In genomic region chr4:7828011-7828720, GRCh38 we compare ENCODE assay signal across 8 cellular contexts.
DNase-seq lines count a peak whose midpoint lies in the region; ATAC-seq and TF ChIP-seq lines count a peak whose summit lies in the region.

No MANE protein-coding gene starts in this region.

- 33% methylated on average over 13 of the region's 13 CpGs for WGBS in suprapubic skin

- H3K9me3 ChIP-seq in CD4-positive, alpha-beta memory T cell (ENCODE audit: control insufficient read depth in 1 of 2, low read length in 2 of 2), result no peaks in the 10 kb centered on the region
- H3K9me3 ChIP-seq in suprapubic skin, result no peaks in the 10 kb centered on the region

- H3K36me3 ChIP-seq in CD4-positive, alpha-beta memory T cell (ENCODE audit: insufficient read depth, low read length), result no peaks in the 10 kb centered on the region
- H3K36me3 ChIP-seq in suprapubic skin, result no peaks in the 10 kb centered on the region

- TF ChIP-seq CTCF in NB4 (IDR thresholded peaks at IDR 0.05; ENCODE audit: low read depth, low read length) (no peak), endothelial cell (IDR thresholded peaks at IDR 0.05; ENCODE audit: unreplicated experiment) (no peak), suprapubic skin (IDR thresholded peaks at IDR 0.05) (no peak)

- intact Hi-C loops in CD4-positive, alpha-beta memory T cell (cut with micrococcal nuclease), result loop anchor here (1.0 to 2.0 kb wide), 2 partner anchors 23 to 27 kb away; no protein-coding TSS in a partner anchor

- no peaks in the 10 kb centered on the region for H3K27me3 Mint-ChIP-seq in CD4-positive, alpha-beta memory T cell
- no peaks in the 10 kb centered on the region for H3K27me3 Mint-ChIP-seq in activated CD8-positive, alpha-beta T cell treated with anti-CD3 and anti-CD28 coated beads, Interleukin-2, amount 10 ng/mL, durations not matched to agents 7 days and 5 days (ENCODE audit: low read depth)
- H3K27me3 Mint-ChIP-seq in endothelial cell (ENCODE audit: unreplicated experiment), result peaks cover 4% of the 10 kb centered on the region
- H3K27me3 Mint-ChIP-seq in natural killer cell treated with Interleukin-12 subunit alpha and Interleukin-12 subunit beta and Interleukin-15 and Interleukin-18, amount 100 ng/mL, for 72 hours, result peaks cover 0 to 24% of the 10 kb centered on the region in 2 donors

- H3K4me1 ChIP-seq in CD4-positive, alpha-beta memory T cell (ENCODE audit: insufficient read depth, low read length), result peaks cover 53% of the 10 kb centered on the region
- peaks cover 32% of the 10 kb centered on the region for H3K4me1 ChIP-seq in suprapubic skin

- H3K4me3 Mint-ChIP-seq in CD4-positive, alpha-beta memory T cell, result peak overlapping the region; percentile 5 to 86 (median 77)
- peak overlapping the region; percentile 49 for H3K4me3 Mint-ChIP-seq in activated CD8-positive, alpha-beta T cell treated with anti-CD3 and anti-CD28 coated beads, Interleukin-2, amount 10 ng/mL, durations not matched to agents 7 days and 5 days
- no peak overlapping the region for H3K4me3 Mint-ChIP-seq in endothelial cell (ENCODE audit: unreplicated experiment)
- peak overlapping the region; percentile 66 for H3K4me3 Mint-ChIP-seq in natural killer cell treated with Interleukin-12 subunit alpha and Interleukin-12 subunit beta and Interleukin-15 and Interleukin-18, amount 100 ng/mL, for 72 hours

- H3K36me3 Mint-ChIP-seq in CD4-positive, alpha-beta memory T cell, result peaks cover 19 to 25% of the 10 kb centered on the region in 2 donors
- H3K36me3 Mint-ChIP-seq in activated CD8-positive, alpha-beta T cell treated with anti-CD3 and anti-CD28 coated beads, Interleukin-2, amount 10 ng/mL, durations not matched to agents 7 days and 5 days (ENCODE audit: low read depth), result peaks cover 9% of the 10 kb centered on the region
- H3K36me3 Mint-ChIP-seq in endothelial cell (ENCODE audit: low read depth, unreplicated experiment), result peaks cover 30% of the 10 kb centered on the region
- H3K36me3 Mint-ChIP-seq in natural killer cell treated with Interleukin-12 subunit alpha and Interleukin-12 subunit beta and Interleukin-15 and Interleukin-18, amount 100 ng/mL, for 72 hours, result peaks cover 4% of the 10 kb centered on the region

- peak; percentile 47 to 90 (median 57) for DNase-seq in CD4-positive, alpha-beta memory T cell
- peak; percentile 97 for DNase-seq in NB4 (ENCODE audit: low read depth)
- DNase-seq in activated CD8-positive, alpha-beta T cell treated with anti-CD3 and anti-CD28 coated beads, Interleukin-2, amount 10 ng/mL, durations not matched to agents 7 days and 5 days, result peak; percentile 72
- DNase-seq in endothelial cell (ENCODE audit: low spot score), result no peak
- DNase-seq in natural killer cell treated with Interleukin-12 subunit alpha and Interleukin-12 subunit beta and Interleukin-15 and Interleukin-18, amount 100 ng/mL, for 72 hours (ENCODE audit: low spot score), result peak; percentile 76
- peak in 1 of 2 donors; percentile 84 for DNase-seq in suprapubic skin (ENCODE audit: low spot score in 2 of 2)
- DNase-seq in NCI-H748 treated with DMSO at 0.1 percent for 48 hours (lab: John Stamatoyannopoulos, UW), result no peak

- peak; percentile 76 for ATAC-seq in activated CD8-positive, alpha-beta T cell treated with anti-CD3 and anti-CD28 coated beads, Interleukin-2, amount 10 ng/mL, durations not matched to agents 7 days and 5 days
- ATAC-seq in natural killer cell treated with Interleukin-12 subunit alpha and Interleukin-12 subunit beta and Interleukin-15 and Interleukin-18, amount 100 ng/mL, for 72 hours, result peak; percentile 94 to 97
- ATAC-seq in HG03097 (IDR thresholded peaks at IDR 0.05; ENCODE audit: low FRiP score, unreplicated experiment), result no peak

- peak overlapping the region; percentile 88 to 97 (median 89) for H3K27ac Mint-ChIP-seq in CD4-positive, alpha-beta memory T cell
- peak overlapping the region; percentile 89 for H3K27ac Mint-ChIP-seq in activated CD8-positive, alpha-beta T cell treated with anti-CD3 and anti-CD28 coated beads, Interleukin-2, amount 10 ng/mL, durations not matched to agents 7 days and 5 days
- H3K27ac Mint-ChIP-seq in endothelial cell (ENCODE audit: unreplicated experiment), result peak overlapping the region; percentile 83
- H3K27ac Mint-ChIP-seq in natural killer cell treated with Interleukin-12 subunit alpha and Interleukin-12 subunit beta and Interleukin-15 and Interleukin-18, amount 100 ng/mL, for 72 hours, result peak overlapping the region; percentile 68 to 71

- CTCF ChIA-PET in CD4-positive, alpha-beta memory T cell (lab: Charles Lee; ENCODE audit: partially characterized antibody), result interaction anchor here (0.8 to 7.5 kb wide), 11 partner anchors 13 to 159 kb away, joined by 3 to 66 read pairs (median 4); no protein-coding TSS in a partner anchor
- CTCF ChIA-PET in activated CD8-positive, alpha-beta T cell treated with anti-CD3 and anti-CD28 coated beads, Interleukin-2, amount 10 ng/mL, durations not matched to agents 7 days and 5 days (lab: Charles Lee), result interaction anchor here (1.0 to 5.1 kb wide), 5 partner anchors 17 to 160 kb away, joined by 3 to 32 read pairs (median 5); no protein-coding TSS in a partner anchor

- peak overlapping the region; percentile 55 for H3K27ac ChIP-seq in CD4-positive, alpha-beta memory T cell (ENCODE audit: low read depth, low read length)
- H3K27ac ChIP-seq in suprapubic skin, result peak overlapping the region; percentile 83

- no peaks in the 10 kb centered on the region for H3K27me3 ChIP-seq in CD4-positive, alpha-beta memory T cell (ENCODE audit: insufficient read depth, low read length)
- H3K27me3 ChIP-seq in suprapubic skin, result no peaks in the 10 kb centered on the region

- peak overlapping the region in 1 of 2 donors; percentile 29 for H3K4me3 ChIP-seq in CD4-positive, alpha-beta memory T cell (ENCODE audit: low read length in 2 of 2)
- H3K4me3 ChIP-seq in NB4 (ENCODE audit: low read depth, low read length) (peak overlapping the region; percentile 18), suprapubic skin (peak overlapping the region; percentile 29)

- no peak for TF ChIP-seq EP300 in suprapubic skin (IDR thresholded peaks at IDR 0.05)

- peaks cover 0 to 2% (median 0%) of the 10 kb centered on the region in 8 donors for H3K9me3 Mint-ChIP-seq in CD4-positive, alpha-beta memory T cell
- no peaks in the 10 kb centered on the region for H3K9me3 Mint-ChIP-seq in activated CD8-positive, alpha-beta T cell treated with anti-CD3 and anti-CD28 coated beads, Interleukin-2, amount 10 ng/mL, durations not matched to agents 7 days and 5 days (ENCODE audit: insufficient read depth)
- no peaks in the 10 kb centered on the region for H3K9me3 Mint-ChIP-seq in endothelial cell (ENCODE audit: unreplicated experiment)
- no peaks in the 10 kb centered on the region for H3K9me3 Mint-ChIP-seq in natural killer cell treated with Interleukin-12 subunit alpha and Interleukin-12 subunit beta and Interleukin-15 and Interleukin-18, amount 100 ng/mL, for 72 hours

- TF ChIP-seq POLR2A in NB4 (IDR thresholded peaks at IDR 0.05; ENCODE audit: extremely low read depth, insufficient read length) (no peak), suprapubic skin (IDR thresholded peaks at IDR 0.05) (no peak)

- POLR2A ChIA-PET in CD4-positive, alpha-beta memory T cell (lab: Charles Lee; ENCODE audit: partially characterized antibody), result interaction anchor here (0.7 to 2.2 kb wide), 10 partner anchors 13 to 761 kb away, joined by 3 to 23 read pairs (median 4); partner anchors contain the start of gene AFAP1
- POLR2A ChIA-PET in activated CD8-positive, alpha-beta T cell treated with anti-CD3 and anti-CD28 coated beads, Interleukin-2, amount 10 ng/mL, durations not matched to agents 7 days and 5 days (lab: Charles Lee), result interaction anchor here (0.7 to 1.3 kb wide), 2 partner anchors 11 to 27 kb away, joined by 3 to 5 read pairs; no protein-coding TSS in a partner anchor

- peaks cover 54 to 71% (median 61%) of the 10 kb centered on the region in 4 donors for H3K4me1 Mint-ChIP-seq in CD4-positive, alpha-beta memory T cell
- peaks cover 37% of the 10 kb centered on the region for H3K4me1 Mint-ChIP-seq in activated CD8-positive, alpha-beta T cell treated with anti-CD3 and anti-CD28 coated beads, Interleukin-2, amount 10 ng/mL, durations not matched to agents 7 days and 5 days (ENCODE audit: low read depth)
- peaks cover 24% of the 10 kb centered on the region for H3K4me1 Mint-ChIP-seq in endothelial cell (ENCODE audit: unreplicated experiment)
- H3K4me1 Mint-ChIP-seq in natural killer cell treated with Interleukin-12 subunit alpha and Interleukin-12 subunit beta and Interleukin-15 and Interleukin-18, amount 100 ng/mL, for 72 hours (ENCODE audit: low read depth in 2 of 2), result peaks cover 36 to 54% of the 10 kb centered on the region in 2 donors

Comparison
In these comparisons a context has a peak if more than half of its experiments do, and no peak if none do; other contexts are left out.
1. DNase-seq: peak in CD4-positive, alpha-beta memory T cell (5 of 5), NB4 (single experiment), activated CD8-positive, alpha-beta T cell treated with anti-CD3 and anti-CD28 coated beads, Interleukin-2, amount 10 ng/mL, durations not matched to agents 7 days and 5 days (single experiment) and natural killer cell treated with Interleukin-12 subunit alpha and Interleukin-12 subunit beta and Interleukin-15 and Interleukin-18, amount 100 ng/mL, for 72 hours (single experiment); none in endothelial cell (single experiment) and NCI-H748 treated with DMSO at 0.1 percent for 48 hours (single experiment).
2. Peak in every context shown above with its lines, with median percentiles within 50 percentile points of each other: H3K27ac Mint-ChIP-seq.